8 cellular contexts compared by ENCODE assay signal in genomic region chr5:138180183-138180782, GRCh38. TPM values are rescaled to one million over a fixed set of nuclear protein-coding genes. Genes with fewer than 3 reads are reported as not detected.
A peak's percentile ranks its signal among the peaks of the same experiment; 100 is the strongest.
DNase-seq lines count a peak whose midpoint lies in the region; ATAC-seq, FAIRE-seq and TF ChIP-seq lines count a peak whose summit lies in the region.

No MANE protein-coding gene starts in this region.

- POLR2A ChIA-PET in endothelial cell of umbilical vein (lab: Charles Lee), result no interaction called here

- dilution Hi-C loops in endothelial cell of umbilical vein (cut with MboI; ENCODE audit: extremely low pct_ligation_motif_present, low sequenced_read_pairs), result no loop called here

- TF ChIP-seq CTCF in LNCaP clone FGC (IDR thresholded peaks at IDR 0.05; ENCODE audit: control insufficient read depth, extremely low read depth, insufficient read depth), result peak; percentile 76
- peak; percentile 36 to 45 for TF ChIP-seq CTCF in endothelial cell of umbilical vein (IDR thresholded peaks at IDR 0.05; ENCODE audit: extremely low read depth in 1 of 2, insufficient read depth in 1 of 2, low read depth in 1 of 2, low read length in 2 of 2)
- peak; percentile 60 for TF ChIP-seq CTCF in osteoblast (IDR thresholded peaks at IDR 0.05; ENCODE audit: extremely low read depth, low read depth, low read length)

- H3K79me2 ChIP-seq in endothelial cell of umbilical vein (ENCODE audit: control insufficient read depth, insufficient read depth, low read length) (peaks cover 43% of the 10 kb centered on the region), osteoblast (ENCODE audit: insufficient read depth, low read length) (peaks cover 53% of the 10 kb centered on the region)

- FAIRE-seq in endothelial cell of umbilical vein (lab: Jason Lieb, UNC), result peak; percentile 78

- H3K9me3 ChIP-seq in endothelial cell of umbilical vein (replicated peaks; ENCODE audit: control insufficient read depth, insufficient read depth, low read length) (no peaks in the 10 kb centered on the region), osteoblast (ENCODE audit: low read depth, low read length) (no peaks in the 10 kb centered on the region)

- H3K36me3 ChIP-seq in endothelial cell of umbilical vein (ENCODE audit: control insufficient read depth in 2 of 2, extremely low read depth in 1 of 2, insufficient read depth in 2 of 2, low read length in 2 of 2) (peaks cover 15 to 26% of the 10 kb centered on the region in 2 experiments), osteoblast (ENCODE audit: insufficient read depth, low read length) (peaks cover 59% of the 10 kb centered on the region)

- ATAC-seq in GM21528 (IDR thresholded peaks at IDR 0.05; ENCODE audit: low FRiP score, unreplicated experiment) (no peak), HG02642 (IDR thresholded peaks at IDR 0.05; ENCODE audit: poor library complexity, unreplicated experiment) (no peak)

- H3K4me3 ChIP-seq in LNCaP clone FGC (ENCODE audit: low read depth, low read length) (peak overlapping the region; percentile 84), endothelial cell of umbilical vein (replicated peaks in 1 of 3; ENCODE audit: insufficient read depth in 1 of 3, low read depth in 1 of 3, low read length in 3 of 3) (peak overlapping the region in 2 of 3 experiments; percentile 61 to 95), osteoblast (ENCODE audit: insufficient read depth, low read length) (peak overlapping the region; percentile 80)

- intact Hi-C loops in endothelial cell of umbilical vein (cut with micrococcal nuclease), result loop anchor here (1.0 kb wide), 3 partner anchors 103 to 323 kb away; no protein-coding TSS in a partner anchor

- TF ChIP-seq POLR2A in endothelial cell of umbilical vein (IDR thresholded peaks at IDR 0.05; ENCODE audit: low read depth, low read length), result no peak

- H3K9me1 ChIP-seq in endothelial cell of umbilical vein (replicated peaks; ENCODE audit: control insufficient read depth, extremely low read depth, insufficient read depth, low read length), result no peaks in the 10 kb centered on the region

- no peaks in the 10 kb centered on the region for H3K27me3 ChIP-seq in endothelial cell of umbilical vein (ENCODE audit: control insufficient read depth in 2 of 2, insufficient read depth in 2 of 2, low read length in 2 of 2)
- H3K27me3 ChIP-seq in osteoblast (ENCODE audit: insufficient read depth, low read length), result no peaks in the 10 kb centered on the region

- H3K4me1 ChIP-seq in endothelial cell of umbilical vein (ENCODE audit: control insufficient read depth, extremely low read depth, insufficient read depth, low read length) (peaks cover 22% of the 10 kb centered on the region), osteoblast (ENCODE audit: insufficient read depth, low read length) (peaks cover 24% of the 10 kb centered on the region)

- peak overlapping the region; percentile 64 for H3K4me2 ChIP-seq in endothelial cell of umbilical vein (ENCODE audit: insufficient read depth, low read length)
- H3K4me2 ChIP-seq in osteoblast (ENCODE audit: insufficient read depth, low read length), result peak overlapping the region; percentile 94

- CTCF ChIA-PET in endothelial cell of umbilical vein (lab: Charles Lee), result interaction anchor here (1.0 to 1.7 kb wide), 7 partner anchors 12 to 368 kb away, joined by 3 to 16 read pairs (median 4); no protein-coding TSS in a partner anchor

- no peaks in the 10 kb centered on the region for H4K20me1 ChIP-seq in endothelial cell of umbilical vein (replicated peaks; ENCODE audit: control insufficient read depth, extremely low read depth, insufficient read depth, low read length)
- H4K20me1 ChIP-seq in osteoblast (ENCODE audit: insufficient read depth, low read length), result peaks cover 6% of the 10 kb centered on the region

- DNase-seq in NCI-H510A treated with DMSO at 0.1 percent for 48 hours (lab: John Stamatoyannopoulos, UW) (peak; percentile 45), NCI-H510A (lab: John Stamatoyannopoulos, UW) (no peak), LNCaP clone FGC (ENCODE audit: low read depth) (peak; percentile 83), RPMI7951 (ENCODE audit: low read depth) (peak; percentile 74), endothelial cell of umbilical vein (ENCODE audit: low read depth, low spot score) (peak; percentile 76), osteoblast (ENCODE audit: insufficient read length, low spot score, missing footprints) (peak; percentile 77)

- H2AFZ ChIP-seq in endothelial cell of umbilical vein (ENCODE audit: low read depth, low read length), result no peak overlapping the region
- no peak overlapping the region for H2AFZ ChIP-seq in osteoblast (ENCODE audit: low read length)

- no TSS peak for BruUV-seq in endothelial cell of umbilical vein (replicated peaks; lab: Mats Ljungman, UMichigan)

- peak overlapping the region; percentile 54 for H3K9ac ChIP-seq in endothelial cell of umbilical vein (replicated peaks; ENCODE audit: extremely low read depth, insufficient read depth, low read length)

- H3K27ac ChIP-seq in endothelial cell of umbilical vein (ENCODE audit: insufficient read depth, low read depth, low read length), result no peak overlapping the region
- H3K27ac ChIP-seq in osteoblast (ENCODE audit: low read depth, low read length), result peak overlapping the region; percentile 40

TF ChIP-seq in endothelial cell of umbilical vein, 7 proteins besides CTCF, POLR2A, EP300 and RAD21:
- TF ChIP-seq EZH2 (IDR thresholded peaks at IDR 0.05; ENCODE audit: borderline replicate concordance, low read depth, low read length, severe bottlenecking) (no peak), MYC (IDR thresholded peaks at IDR 0.05; ENCODE audit: low read depth, low read length) (no peak), GATA2 (IDR thresholded peaks at IDR 0.05; ENCODE audit: insufficient read depth, insufficient read length, low read depth, low read length) (no peak), FOS (IDR thresholded peaks at IDR 0.05; ENCODE audit: borderline replicate concordance, insufficient read depth, low read length) (no peak), POLR2AphosphoS5 (IDR thresholded peaks at IDR 0.05; ENCODE audit: insufficient read depth, low read depth, low read length) (no peak), JUN (IDR thresholded peaks at IDR 0.05; ENCODE audit: borderline replicate concordance, insufficient read depth, insufficient read length, low read depth) (no peak), MAX (IDR thresholded peaks at IDR 0.05; ENCODE audit: insufficient read depth, insufficient read length) (no peak)

RNA-seq across cellular contexts. Expression of gene KIF20A, which starts 1.4 kb away (rescaled TPM):
- 161 and 183 TPM in 2 replicates for total RNA-seq in RPMI7951 (2014; rRNA removed; shearing (Covaris generic))
- total RNA-seq in endothelial cell of umbilical vein (72.0 and 78.1 TPM in 2 replicates), osteoblast (5.3 and 7.2 TPM in 2 replicates)
- polyA plus RNA-seq in endothelial cell of umbilical vein, result 36.6 and 38.7 TPM in 2 replicates
- 45.1 and 51.0 TPM in 2 replicates for polyA plus RNA-seq in endothelial cell of umbilical vein (2011; cell fraction: cytosol; rRNA removed)
- 61.6 and 65.8 TPM in 2 replicates for polyA plus RNA-seq in endothelial cell of umbilical vein (2011; cell fraction: nucleus; rRNA removed)
- 18.9 and 54.2 TPM in 2 replicates for polyA plus RNA-seq in endothelial cell of umbilical vein (2012)
- polyA minus RNA-seq in endothelial cell of umbilical vein, result 93.0 and 111 TPM in 2 replicates
- 69.8 TPM for polyA minus RNA-seq in endothelial cell of umbilical vein (2011; cell fraction: cytosol; rRNA and poly(A)+ RNA removed)
- 32.7 and 48.7 TPM in 2 replicates for polyA minus RNA-seq in endothelial cell of umbilical vein (2011; cell fraction: nucleus; rRNA and poly(A)+ RNA removed)

RNA-seq across cellular contexts. Expression of gene BRD8, which starts 1.9 kb away (rescaled TPM):
- 34.3 and 48.4 TPM in 2 replicates for total RNA-seq in RPMI7951 (2014; rRNA removed; shearing (Covaris generic))
- total RNA-seq in endothelial cell of umbilical vein (69.7 and 73.7 TPM in 2 replicates), osteoblast (47.1 and 51.0 TPM in 2 replicates)
- polyA plus RNA-seq in endothelial cell of umbilical vein, result 33.5 and 38.2 TPM in 2 replicates
- polyA plus RNA-seq in endothelial cell of umbilical vein (2011; cell fraction: cytosol; rRNA removed), result 30.8 and 34.5 TPM in 2 replicates
- 138 and 174 TPM in 2 replicates for polyA plus RNA-seq in endothelial cell of umbilical vein (2011; cell fraction: nucleus; rRNA removed)
- 29.6 and 45.2 TPM in 2 replicates for polyA plus RNA-seq in endothelial cell of umbilical vein (2012)
- polyA minus RNA-seq in endothelial cell of umbilical vein, result 56.1 and 60.8 TPM in 2 replicates
- 37.2 TPM for polyA minus RNA-seq in endothelial cell of umbilical vein (2011; cell fraction: cytosol; rRNA and poly(A)+ RNA removed)
- 46.5 and 85.7 TPM in 2 replicates for polyA minus RNA-seq in endothelial cell of umbilical vein (2011; cell fraction: nucleus; rRNA and poly(A)+ RNA removed)

RNA-seq across cellular contexts. Expression of gene CDC23, which starts 32.8 kb away (rescaled TPM):
- 26.2 and 35.2 TPM in 2 replicates for total RNA-seq in RPMI7951 (2014; rRNA removed; shearing (Covaris generic))
- total RNA-seq in endothelial cell of umbilical vein, result 39.4 and 41.2 TPM in 2 replicates
- polyA plus RNA-seq in endothelial cell of umbilical vein, result 25.2 and 28.5 TPM in 2 replicates
- polyA plus RNA-seq in endothelial cell of umbilical vein (2011; cell fraction: cytosol; rRNA removed), result 25.4 and 27.6 TPM in 2 replicates
- 38.6 and 43.6 TPM in 2 replicates for polyA plus RNA-seq in endothelial cell of umbilical vein (2011; cell fraction: nucleus; rRNA removed)
- polyA plus RNA-seq in endothelial cell of umbilical vein (2012), result 27.0 and 32.6 TPM in 2 replicates
- 46.0 and 48.8 TPM in 2 replicates for polyA minus RNA-seq in endothelial cell of umbilical vein
- polyA minus RNA-seq in endothelial cell of umbilical vein (2011; cell fraction: cytosol; rRNA and poly(A)+ RNA removed), result 19.2 TPM
- polyA minus RNA-seq in endothelial cell of umbilical vein (2011; cell fraction: nucleus; rRNA and poly(A)+ RNA removed), result 24.9 and 38.3 TPM in 2 replicates
- total RNA-seq in osteoblast, result 25.6 and 28.6 TPM in 2 replicates

RNA-seq across cellular contexts. Expression of gene NME5, which starts 41.1 kb away (rescaled TPM):
- total RNA-seq in RPMI7951 (2014; rRNA removed; shearing (Covaris generic)), result 0.29 and 0.36 TPM in 2 replicates
- total RNA-seq in endothelial cell of umbilical vein (1.4 and 1.5 TPM in 2 replicates), osteoblast (5.9 and 6.5 TPM in 2 replicates)
- 0.11 TPM in 1 of 2 replicates, not detected in the other for polyA plus RNA-seq in endothelial cell of umbilical vein
- 0.12 TPM in 1 of 2 replicates, not detected in the other for polyA plus RNA-seq in endothelial cell of umbilical vein (2011; cell fraction: cytosol; rRNA removed)
- polyA plus RNA-seq in endothelial cell of umbilical vein (2011; cell fraction: nucleus; rRNA removed), result 0.13 TPM in 1 of 2 replicates, not detected in the other
- polyA plus RNA-seq in endothelial cell of umbilical vein (2012), result 1.6 and 2.4 TPM in 2 replicates
- polyA minus RNA-seq in endothelial cell of umbilical vein, result not detected in 2 replicates
- not detected for polyA minus RNA-seq in endothelial cell of umbilical vein (2011; cell fraction: cytosol; rRNA and poly(A)+ RNA removed)
- polyA minus RNA-seq in endothelial cell of umbilical vein (2011; cell fraction: nucleus; rRNA and poly(A)+ RNA removed), result not detected in 2 replicates
